ENCODE assay signal across 8 cellular contexts in the genomic region with DNA sequence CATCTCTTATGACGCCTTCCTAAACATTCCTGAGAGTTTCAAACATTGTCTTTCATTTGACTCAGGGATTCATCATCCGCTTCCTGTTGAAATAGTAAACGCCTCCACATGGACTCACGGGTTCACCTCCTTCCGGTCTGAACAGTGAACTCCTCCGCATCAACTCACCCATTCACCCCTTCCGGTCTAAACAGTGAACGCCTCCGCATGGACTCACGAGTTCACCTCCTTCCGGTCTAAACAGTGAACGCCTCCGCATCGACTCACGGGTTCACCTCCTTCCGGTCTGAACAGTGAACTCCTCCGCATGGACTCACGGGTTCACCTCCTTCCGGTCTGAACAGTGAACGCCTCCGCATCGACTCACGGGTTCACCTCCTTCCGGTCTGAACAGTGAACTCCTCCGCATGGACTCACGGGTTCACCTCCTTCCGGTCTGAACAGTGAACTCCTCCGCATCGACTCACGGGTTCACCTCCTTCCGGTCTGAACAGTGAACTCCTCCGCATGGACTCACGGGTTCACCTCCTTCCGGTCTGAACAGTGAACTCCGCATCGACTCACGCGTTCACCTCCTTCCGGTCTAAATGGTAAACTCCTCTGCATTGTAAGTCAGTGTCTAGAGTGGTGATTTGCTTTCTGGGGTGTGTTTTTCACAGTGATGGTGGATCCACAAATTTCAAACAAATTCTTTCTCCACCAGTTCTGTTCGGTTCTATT. TPM values are rescaled to one million over a fixed set of nuclear protein-coding genes. Genes with fewer than 3 reads are reported as not detected.
"Had no signal": no experiment of that assay in that cellular context is flagged by ENCODE, and none has a peak within 500 bp of the region (broad histone marks: within the 10 kb centered on the region; RNA-seq: fewer than 3 reads in every experiment).

No MANE protein-coding gene starts in this region.

RNA-seq across cellular contexts. Expression of gene TRIML1, which starts 20.4 kb away (rescaled TPM):
- total RNA-seq: activated B cell treated with CpG ODN at 0.5 μM for 24 hours; activated CD4-positive, alpha-beta T cell treated with anti-CD3 and anti-CD28 coated beads, Interleukin-2, amount 10 ng/mL, durations not matched to agents 24 days and 14 days; activated CD8-positive, alpha-beta memory T cell treated with anti-CD3 and anti-CD28 coated beads, Interleukin-2, amount 10 ng/mL, durations not matched to agents 7 days and 5 days; activated T-helper 1 cell treated with anti-CD3 and anti-CD28 coated beads, Interleukin-12 subunit alpha, Interleukin-12 subunit beta, Interleukin-2, Interleukin-4 antibody, amounts not matched to agents 30 ng/mL and 10 ng/mL and 1 ng/mL, durations not matched to agents 14 hours and 24 hours and 36 hours; aorta; bronchial epithelial cell; OCI-LY7; SK-MEL-5 had no signal

RNA-seq across cellular contexts. Expression of gene TRIML2, which starts 50.3 kb away (rescaled TPM):
- total RNA-seq: activated B cell treated with CpG ODN at 0.5 μM for 24 hours; activated CD4-positive, alpha-beta T cell treated with anti-CD3 and anti-CD28 coated beads, Interleukin-2, amount 10 ng/mL, durations not matched to agents 24 days and 14 days; activated CD8-positive, alpha-beta memory T cell treated with anti-CD3 and anti-CD28 coated beads, Interleukin-2, amount 10 ng/mL, durations not matched to agents 7 days and 5 days; activated T-helper 1 cell treated with anti-CD3 and anti-CD28 coated beads, Interleukin-12 subunit alpha, Interleukin-12 subunit beta, Interleukin-2, Interleukin-4 antibody, amounts not matched to agents 30 ng/mL and 10 ng/mL and 1 ng/mL, durations not matched to agents 14 hours and 24 hours and 36 hours; aorta; bronchial epithelial cell; OCI-LY7; SK-MEL-5 had no signal
